ENCODE assay signal across 21 cellular contexts in the genomic region with DNA sequence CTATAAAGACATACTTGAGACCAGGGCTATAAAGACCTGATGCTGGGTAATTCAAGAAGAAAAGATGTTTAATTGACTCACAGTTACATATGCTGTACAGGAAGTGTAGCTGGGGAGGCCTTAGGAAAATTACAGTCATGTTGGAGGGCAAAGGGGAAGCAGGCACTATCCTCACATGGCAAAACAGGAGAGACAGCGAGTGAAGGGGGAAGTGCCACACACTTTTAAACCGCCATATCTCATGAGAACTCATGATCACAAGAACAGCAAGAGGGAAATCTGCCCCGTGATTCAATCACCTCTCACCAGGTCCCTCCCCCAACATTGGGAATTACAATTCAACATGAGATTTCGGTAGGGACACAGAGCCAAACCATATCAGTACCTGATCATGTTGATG.
"Had no signal": no experiment of that assay in that cellular context is flagged by ENCODE, and none has a peak within 500 bp of the region (broad histone marks: within the 10 kb centered on the region; RNA-seq: fewer than 3 reads in every experiment).

No MANE protein-coding gene starts in this region.

- H3K4me3 Mint-ChIP-seq: activated naive CD4-positive, alpha-beta T cell treated with anti-CD3 and anti-CD28 coated beads, Interleukin-2, amount 10 ng/mL, durations not matched to agents 7 days and 5 days; activated naive CD8-positive, alpha-beta T cell treated with anti-CD3 and anti-CD28 coated beads, Interleukin-2, amount 50 U/mL, for 24 hours; activated T-cell treated with anti-CD3 and anti-CD28 coated beads, Interleukin-2, amount 50 U/mL, for 4 hours; central memory CD8-positive, alpha-beta T cell; immature natural killer cell; naive thymus-derived CD8-positive, alpha-beta T cell; stimulated activated naive CD8-positive, alpha-beta T cell treated with anti-CD3 and anti-CD28 coated beads, Interleukin-15, amount 100 ng/mL, for 72 hours had no signal

- H3K9me3 ChIP-seq: ascending aorta, colonic mucosa, psoas muscle, upper lobe of left lung had no signal

- H3K27me3 Mint-ChIP-seq: activated naive CD8-positive, alpha-beta T cell treated with anti-CD3 and anti-CD28 coated beads, Interleukin-2, amount 50 U/mL, for 24 hours; central memory CD8-positive, alpha-beta T cell had no signal

- DNase-seq: activated CD4-positive, alpha-beta T cell treated with anti-CD3 and anti-CD28 coated beads, Interleukin-2, amount 50 U/mL, for 1 hour; activated CD8-positive, alpha-beta memory T cell treated with anti-CD3 and anti-CD28 coated beads, Interleukin-2, amount 50 U/mL, for 4 hours; activated effector memory CD4-positive, alpha-beta T cell treated with Interleukin-2 at 50 U/mL for 16 hours; activated naive CD4-positive, alpha-beta T cell treated with anti-CD3 and anti-CD28 coated beads, Interleukin-2, amount 10 ng/mL, durations not matched to agents 7 days and 5 days; activated naive CD8-positive, alpha-beta T cell treated with anti-CD3 and anti-CD28 coated beads, Interleukin-2, amount 50 U/mL, for 24 hours; activated T-cell treated with anti-CD3 and anti-CD28 coated beads, Interleukin-2, amount 50 U/mL, for 4 hours; colonic mucosa; effector CD4-positive, alpha-beta T cell; immature natural killer cell; kidney glomerular epithelial cell; left ventricle myocardium superior; mesendoderm; naive thymus-derived CD8-positive, alpha-beta T cell; psoas muscle; right cardiac atrium; stimulated activated naive CD8-positive, alpha-beta T cell treated with anti-CD3 and anti-CD28 coated beads, Interleukin-15, amount 100 ng/mL, for 72 hours; upper lobe of left lung had no signal

- H3K36me3 Mint-ChIP-seq: activated naive CD4-positive, alpha-beta T cell treated with anti-CD3 and anti-CD28 coated beads, Interleukin-2, amount 10 ng/mL, durations not matched to agents 7 days and 5 days; immature natural killer cell; naive thymus-derived CD8-positive, alpha-beta T cell had no signal

- H3K4me1 Mint-ChIP-seq: activated naive CD4-positive, alpha-beta T cell treated with anti-CD3 and anti-CD28 coated beads, Interleukin-2, amount 10 ng/mL, durations not matched to agents 7 days and 5 days; activated naive CD8-positive, alpha-beta T cell treated with anti-CD3 and anti-CD28 coated beads, Interleukin-2, amount 50 U/mL, for 24 hours; central memory CD8-positive, alpha-beta T cell; immature natural killer cell; naive thymus-derived CD8-positive, alpha-beta T cell; stimulated activated naive CD8-positive, alpha-beta T cell treated with anti-CD3 and anti-CD28 coated beads, Interleukin-15, amount 100 ng/mL, for 72 hours had no signal

- H3K9me3 Mint-ChIP-seq: activated naive CD4-positive, alpha-beta T cell treated with anti-CD3 and anti-CD28 coated beads, Interleukin-2, amount 10 ng/mL, durations not matched to agents 7 days and 5 days; activated naive CD8-positive, alpha-beta T cell treated with anti-CD3 and anti-CD28 coated beads, Interleukin-2, amount 50 U/mL, for 24 hours; activated T-cell treated with anti-CD3 and anti-CD28 coated beads, Interleukin-2, amount 50 U/mL, for 4 hours; central memory CD8-positive, alpha-beta T cell; stimulated activated naive CD8-positive, alpha-beta T cell treated with anti-CD3 and anti-CD28 coated beads, Interleukin-15, amount 100 ng/mL, for 72 hours had no signal

- ATAC-seq: activated CD4-positive, CD25-positive, alpha-beta regulatory T cell treated with anti-CD3 and anti-CD28 coated beads, Interleukin-2, amount 50 U/mL, for 24 hours; activated naive CD8-positive, alpha-beta T cell treated with anti-CD3 and anti-CD28 coated beads, Interleukin-2, amount 50 U/mL, for 24 hours; activated T-cell treated with anti-CD3 and anti-CD28 coated beads, Interleukin-2, amount 50 U/mL, for 4 hours; esophagus mucosa; left ventricle myocardium superior; naive thymus-derived CD8-positive, alpha-beta T cell; psoas muscle; right cardiac atrium; stimulated activated naive CD8-positive, alpha-beta T cell treated with anti-CD3 and anti-CD28 coated beads, Interleukin-15, amount 100 ng/mL, for 72 hours had no signal

- H3K36me3 ChIP-seq: ascending aorta, colonic mucosa, upper lobe of left lung had no signal

- H3K27ac ChIP-seq: ascending aorta, colonic mucosa, psoas muscle, upper lobe of left lung had no signal

- H3K4me1 ChIP-seq: colonic mucosa, psoas muscle, upper lobe of left lung had no signal

- H3K27ac Mint-ChIP-seq: activated naive CD4-positive, alpha-beta T cell treated with anti-CD3 and anti-CD28 coated beads, Interleukin-2, amount 10 ng/mL, durations not matched to agents 7 days and 5 days; activated naive CD8-positive, alpha-beta T cell treated with anti-CD3 and anti-CD28 coated beads, Interleukin-2, amount 50 U/mL, for 24 hours; immature natural killer cell; naive thymus-derived CD8-positive, alpha-beta T cell; stimulated activated naive CD8-positive, alpha-beta T cell treated with anti-CD3 and anti-CD28 coated beads, Interleukin-15, amount 100 ng/mL, for 72 hours had no signal

- H3K27me3 ChIP-seq: ascending aorta, colonic mucosa, upper lobe of left lung had no signal

- H3K4me3 ChIP-seq: ascending aorta, colonic mucosa, psoas muscle, upper lobe of left lung had no signal
